Comparison of ENCODE assay signal across 1 cellular context in the genomic region with DNA sequence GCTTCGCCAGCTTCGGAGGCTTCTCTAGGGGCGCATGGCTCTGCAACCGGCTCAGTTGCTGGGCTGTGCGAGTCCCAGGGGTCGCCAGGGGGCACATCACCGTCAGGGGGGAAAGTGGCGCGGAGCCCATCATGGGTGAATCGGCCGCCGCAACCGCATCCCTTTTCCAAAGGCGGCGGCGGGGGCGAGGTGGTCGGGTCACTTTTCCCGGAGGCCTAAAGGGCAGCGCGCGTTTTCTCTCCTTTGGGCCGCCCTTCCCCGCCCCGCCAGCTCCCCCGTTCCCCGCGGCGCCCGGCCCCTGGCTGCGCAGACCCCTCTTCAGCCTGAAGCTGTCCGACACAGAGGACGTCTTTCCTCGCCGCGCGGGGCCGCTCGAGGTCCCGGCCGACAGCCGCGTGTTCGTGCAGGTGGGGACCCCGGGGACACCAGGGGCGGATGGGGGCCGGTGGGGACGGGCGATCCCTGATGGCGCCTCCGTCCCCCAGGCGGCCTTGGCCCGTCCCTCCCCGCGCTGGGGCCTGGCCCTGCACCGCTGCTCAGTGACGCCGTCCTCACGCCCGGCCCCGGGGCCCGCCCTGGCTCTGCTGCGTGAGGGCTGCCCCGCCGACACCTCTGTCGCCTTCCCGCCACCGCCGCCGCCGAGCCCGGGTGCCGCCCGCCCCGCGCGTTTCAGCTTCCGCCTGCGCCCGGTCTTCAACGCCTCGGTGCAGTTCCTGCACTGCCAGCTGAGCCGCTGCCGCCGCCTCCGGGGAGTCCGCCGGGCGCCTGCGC.
TF ChIP-seq lines count a peak whose summit lies in the region.

No MANE protein-coding gene starts in this region.

TF ChIP-seq in HepG2, 621 proteins besides CTCF, POLR2A, EP300 and RAD21 (continued from another document and continues in another):
- TF ChIP-seq ZNF503 (CRISPR knock-in tag; IDR thresholded peaks at IDR 0.05): no peak
- TF ChIP-seq, protein P1, sequence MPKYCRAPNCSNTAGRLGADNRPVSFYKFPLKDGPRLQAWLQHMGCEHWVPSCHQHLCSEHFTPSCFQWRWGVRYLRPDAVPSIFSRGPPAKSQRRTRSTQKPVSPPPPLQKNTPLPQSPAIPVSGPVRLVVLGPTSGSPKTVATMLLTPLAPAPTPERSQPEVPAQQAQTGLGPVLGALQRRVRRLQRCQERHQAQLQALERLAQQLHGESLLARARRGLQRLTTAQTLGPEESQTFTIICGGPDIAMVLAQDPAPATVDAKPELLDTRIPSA (CRISPR knock-in tag; IDR thresholded peaks at IDR 0.05; ENCODE audit: borderline replicate concordance): no peak
- TF ChIP-seq ZNF724P (CRISPR knock-in tag; IDR thresholded peaks at IDR 0.05; ENCODE audit: borderline replicate concordance): peak; percentile 42; the same call in 1 of the 2 replicates
- no peak for TF ChIP-seq ZNF619 (CRISPR knock-in tag; IDR thresholded peaks at IDR 0.05)
- TF ChIP-seq ZNF335 (CRISPR knock-in tag; IDR thresholded peaks at IDR 0.05): no peak
- no peak for TF ChIP-seq NFYC (CRISPR knock-in tag; IDR thresholded peaks at IDR 0.05)
- TF ChIP-seq RNF2 (conservative IDR thresholded peaks at IDR 0.05; ENCODE audit: low read depth): peak; percentile 73; the same call in 1 of the 2 replicates
- no peak for TF ChIP-seq ZBTB43 (CRISPR knock-in tag; conservative IDR thresholded peaks at IDR 0.05)
- no peak for TF ChIP-seq HIC2 (CRISPR knock-in tag; IDR thresholded peaks at IDR 0.05; ENCODE audit: low read depth)
- TF ChIP-seq ZNF614 (CRISPR knock-in tag; IDR thresholded peaks at IDR 0.05; ENCODE audit: borderline replicate concordance): no peak
- no peak for TF ChIP-seq RNF219 (CRISPR knock-in tag; IDR thresholded peaks at IDR 0.05)
- no peak for TF ChIP-seq ZFP90 (CRISPR knock-in tag; IDR thresholded peaks at IDR 0.05; ENCODE audit: borderline replicate concordance)
- 0 out of 2 replicates have a peak, but pooled peaks have one; percentile 52 for TF ChIP-seq PAX8 (CRISPR knock-in tag; IDR thresholded peaks at IDR 0.05; ENCODE audit: borderline replicate concordance)
- TF ChIP-seq, protein P2, sequence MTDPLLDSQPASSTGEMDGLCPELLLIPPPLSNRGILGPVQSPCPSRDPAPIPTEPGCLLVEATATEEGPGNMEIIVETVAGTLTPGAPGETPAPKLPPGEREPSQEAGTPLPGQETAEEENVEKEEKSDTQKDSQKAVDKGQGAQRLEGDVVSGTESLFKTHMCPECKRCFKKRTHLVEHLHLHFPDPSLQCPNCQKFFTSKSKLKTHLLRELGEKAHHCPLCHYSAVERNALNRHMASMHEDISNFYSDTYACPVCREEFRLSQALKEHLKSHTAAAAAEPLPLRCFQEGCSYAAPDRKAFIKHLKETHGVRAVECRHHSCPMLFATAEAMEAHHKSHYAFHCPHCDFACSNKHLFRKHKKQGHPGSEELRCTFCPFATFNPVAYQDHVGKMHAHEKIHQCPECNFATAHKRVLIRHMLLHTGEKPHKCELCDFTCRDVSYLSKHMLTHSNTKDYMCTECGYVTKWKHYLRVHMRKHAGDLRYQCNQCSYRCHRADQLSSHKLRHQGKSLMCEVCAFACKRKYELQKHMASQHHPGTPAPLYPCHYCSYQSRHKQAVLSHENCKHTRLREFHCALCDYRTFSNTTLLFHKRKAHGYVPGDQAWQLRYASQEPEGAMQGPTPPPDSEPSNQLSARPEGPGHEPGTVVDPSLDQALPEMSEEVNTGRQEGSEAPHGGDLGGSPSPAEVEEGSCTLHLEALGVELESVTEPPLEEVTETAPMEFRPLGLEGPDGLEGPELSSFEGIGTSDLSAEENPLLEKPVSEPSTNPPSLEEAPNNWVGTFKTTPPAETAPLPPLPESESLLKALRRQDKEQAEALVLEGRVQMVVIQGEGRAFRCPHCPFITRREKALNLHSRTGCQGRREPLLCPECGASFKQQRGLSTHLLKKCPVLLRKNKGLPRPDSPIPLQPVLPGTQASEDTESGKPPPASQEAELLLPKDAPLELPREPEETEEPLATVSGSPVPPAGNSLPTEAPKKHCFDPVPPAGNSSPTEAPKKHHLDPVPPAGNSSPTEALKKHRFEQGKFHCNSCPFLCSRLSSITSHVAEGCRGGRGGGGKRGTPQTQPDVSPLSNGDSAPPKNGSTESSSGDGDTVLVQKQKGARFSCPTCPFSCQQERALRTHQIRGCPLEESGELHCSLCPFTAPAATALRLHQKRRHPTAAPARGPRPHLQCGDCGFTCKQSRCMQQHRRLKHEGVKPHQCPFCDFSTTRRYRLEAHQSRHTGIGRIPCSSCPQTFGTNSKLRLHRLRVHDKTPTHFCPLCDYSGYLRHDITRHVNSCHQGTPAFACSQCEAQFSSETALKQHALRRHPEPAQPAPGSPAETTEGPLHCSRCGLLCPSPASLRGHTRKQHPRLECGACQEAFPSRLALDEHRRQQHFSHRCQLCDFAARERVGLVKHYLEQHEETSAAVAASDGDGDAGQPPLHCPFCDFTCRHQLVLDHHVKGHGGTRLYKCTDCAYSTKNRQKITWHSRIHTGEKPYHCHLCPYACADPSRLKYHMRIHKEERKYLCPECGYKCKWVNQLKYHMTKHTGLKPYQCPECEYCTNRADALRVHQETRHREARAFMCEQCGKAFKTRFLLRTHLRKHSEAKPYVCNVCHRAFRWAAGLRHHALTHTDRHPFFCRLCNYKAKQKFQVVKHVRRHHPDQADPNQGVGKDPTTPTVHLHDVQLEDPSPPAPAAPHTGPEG (CRISPR knock-in tag; IDR thresholded peaks at IDR 0.05): peak; percentile 36
- TF ChIP-seq ZNF850 (CRISPR knock-in tag; conservative IDR thresholded peaks at IDR 0.05): no peak
- TF ChIP-seq CAMTA2 (CRISPR knock-in tag; IDR thresholded peaks at IDR 0.05; ENCODE audit: borderline replicate concordance): no peak
- TF ChIP-seq TEAD2 (CRISPR knock-in tag; IDR thresholded peaks at IDR 0.05): no peak
- TF ChIP-seq ZNF280D (CRISPR knock-in tag; IDR thresholded peaks at IDR 0.05): no peak
- no peak for TF ChIP-seq ZNF775 (CRISPR knock-in tag; IDR thresholded peaks at IDR 0.05; ENCODE audit: borderline replicate concordance)
- no peak for TF ChIP-seq NCOR1 (IDR thresholded peaks at IDR 0.05; ENCODE audit: borderline replicate concordance, low read length)
- peak; percentile 95 for TF ChIP-seq ZFP36 (IDR thresholded peaks at IDR 0.05; ENCODE audit: borderline replicate concordance, low read depth, low read length, partially characterized antibody)
- peak; percentile 92 for TF ChIP-seq KDM2A (CRISPR knock-in tag; IDR thresholded peaks at IDR 0.05; ENCODE audit: borderline replicate concordance, low read depth)
- no peak for TF ChIP-seq TCF7L2 (IDR thresholded peaks at IDR 0.05; ENCODE audit: low read depth, low read length)
- TF ChIP-seq AGO1 (IDR thresholded peaks at IDR 0.05; ENCODE audit: low read depth, low read length, poor library complexity, severe bottlenecking): peak; percentile 98
- no peak for TF ChIP-seq PAWR (CRISPR knock-in tag; IDR thresholded peaks at IDR 0.05; ENCODE audit: borderline replicate concordance)
- TF ChIP-seq FUBP1 (CRISPR knock-in tag; IDR thresholded peaks at IDR 0.05; ENCODE audit: borderline replicate concordance): no peak
